ENCODE assay signal across 27 cellular contexts in the genomic region with DNA sequence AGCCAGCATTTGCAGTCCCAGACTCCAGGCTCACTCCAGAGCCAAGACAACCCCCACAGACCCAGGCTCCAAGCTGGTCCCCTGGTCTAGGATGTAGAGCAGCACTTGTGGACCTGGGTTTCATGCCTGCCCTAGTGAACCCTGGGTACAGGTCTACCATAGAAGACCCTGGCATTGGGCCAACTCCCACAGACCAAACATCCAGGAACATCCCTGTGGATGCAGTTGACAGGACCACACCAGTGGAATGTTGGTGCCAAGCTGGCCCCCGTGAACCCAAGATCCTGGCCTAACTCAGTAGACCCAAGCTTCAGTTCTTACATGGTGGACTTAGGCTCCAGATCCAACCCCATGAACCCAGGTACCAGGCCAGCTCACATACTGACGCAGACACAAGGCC.
DNase-seq lines count a peak whose midpoint lies in the region; ATAC-seq, FAIRE-seq and TF ChIP-seq lines count a peak whose summit lies in the region.
"Had no signal": no experiment of that assay in that cellular context is flagged by ENCODE, and none has a peak within 500 bp of the region (broad histone marks: within the 10 kb centered on the region; RNA-seq: fewer than 3 reads in every experiment).

No MANE protein-coding gene starts in this region.

- H3K4me3 ChIP-seq in K562, result no peak overlapping the region
- H3K4me3 ChIP-seq in hepatocyte, result no peak overlapping the region
- no peak overlapping the region for H3K4me3 ChIP-seq in kidney (ENCODE audit: low read length in 2 of 2)
- H3K4me3 ChIP-seq in lower lobe of right lung, result no peak overlapping the region
- no peak overlapping the region for H3K4me3 ChIP-seq in mesenchymal stem cell (ENCODE audit: insufficient read depth in 1 of 2, low read depth in 1 of 2, low read length in 2 of 2)
- H3K4me3 ChIP-seq: BLaER1 treated with 17β-estradiol and CSF1 and Interleukin-3, amounts not matched to agents 10 nM and 100 nM; GM12878 had no signal

- H2BK120ac ChIP-seq in mesenchymal stem cell (ENCODE audit: low read depth, low read length), result no peak overlapping the region

- no peak overlapping the region for H3K23ac ChIP-seq in mesenchymal stem cell (ENCODE audit: low read length in 2 of 2)

- TF ChIP-seq POLR2A in K562 (conservative IDR thresholded peaks at IDR 0.05), result no peak

- H3K79me2 ChIP-seq in K562 (ENCODE audit: control insufficient read depth, insufficient read depth, low read length) (no peaks in the 10 kb centered on the region), hepatocyte (no peaks in the 10 kb centered on the region)

- no peak for TF ChIP-seq EP300 in Ishikawa (IDR thresholded peaks at IDR 0.05; ENCODE audit: borderline replicate concordance)
- no peak for TF ChIP-seq EP300 in K562 (IDR thresholded peaks at IDR 0.05; ENCODE audit: low read length)

- BruUV-seq in K562 (replicated peaks; lab: Mats Ljungman, UMichigan), result no TSS peak

- H3K79me1 ChIP-seq in mesenchymal stem cell (replicated peaks; ENCODE audit: low read length, poor library complexity, severe bottlenecking), result peaks cover 1% of the 10 kb centered on the region

- peaks cover 15% of the 10 kb centered on the region; the same call in 2 of the 3 replicates for H3K36me3 ChIP-seq in K562 (ENCODE audit: control insufficient read depth, insufficient read depth, low read length)
- no peaks in the 10 kb centered on the region for H3K36me3 ChIP-seq in hepatocyte (replicated peaks; ENCODE audit: insufficient read depth, low read depth)
- peaks cover 3 to 12% of the 10 kb centered on the region in 2 donors for H3K36me3 ChIP-seq in kidney (ENCODE audit: control insufficient read depth in 1 of 2, insufficient read depth in 2 of 2, low read length in 2 of 2)
- peaks cover 34% of the 10 kb centered on the region for H3K36me3 ChIP-seq in lower lobe of right lung
- peaks cover 11 to 44% of the 10 kb centered on the region in 2 experiments for H3K36me3 ChIP-seq in mesenchymal stem cell (ENCODE audit: control insufficient read depth in 1 of 2, insufficient read depth in 2 of 2, low read depth in 1 of 2, low read length in 2 of 2)

- DNase-seq in K562 (ENCODE audit: extremely low read depth in 1 of 4, low spot score in 3 of 4) (no peak), hepatocyte (ENCODE audit: low spot score) (peak; percentile 13), kidney (no peak), lower lobe of right lung (no peak), mesenchymal stem cell (no peak)
- DNase-seq in stimulated activated naive CD4-positive, alpha-beta T cell (lab: John Stamatoyannopoulos, UW), result no peak
- DNase-seq: 8988T; ACHN; BE2C; Caco-2; Calu3; CD4-positive, alpha-beta T cell; CD8-positive, alpha-beta T cell; DMS153; DMS53; DMS79; DND-41; EL; GDM1 had no signal

- H3K9ac ChIP-seq in K562 (ENCODE audit: insufficient read depth in 1 of 2, low read depth in 2 of 2, low read length in 2 of 2) (no peak overlapping the region), kidney (ENCODE audit: low read length in 2 of 2) (no peak overlapping the region), mesenchymal stem cell (ENCODE audit: low read length) (no peak overlapping the region)
- H3K9ac ChIP-seq: BLaER1 treated with 17β-estradiol and CSF1 and Interleukin-3, amounts not matched to agents 10 nM and 100 nM had no signal

- intact Hi-C loops in K562 (cut with micrococcal nuclease) (no loop called here), kidney (cut with DNase I) (no loop called here), lower lobe of right lung (cut with DNase I) (no loop called here)

- no peak overlapping the region for H2AK5ac ChIP-seq in mesenchymal stem cell (ENCODE audit: low read length, severe bottlenecking)

- H4K8ac ChIP-seq in mesenchymal stem cell (ENCODE audit: low read length), result no peak overlapping the region

- no peaks in the 10 kb centered on the region for H4K20me1 ChIP-seq in K562 (replicated peaks; ENCODE audit: control insufficient read depth, insufficient read depth, low read length)
- H4K20me1 ChIP-seq in hepatocyte (ENCODE audit: insufficient read depth, poor library complexity, severe bottlenecking), result no peaks in the 10 kb centered on the region

- H3K4me2 ChIP-seq in K562 (ENCODE audit: insufficient read depth, low read length) (no peak overlapping the region), hepatocyte (no peak overlapping the region), mesenchymal stem cell (ENCODE audit: low read length, poor library complexity, severe bottlenecking) (no peak overlapping the region)
- H3K4me2 ChIP-seq: BLaER1 treated with 17β-estradiol and CSF1 and Interleukin-3, amounts not matched to agents 10 nM and 100 nM had no signal

- H3K27ac ChIP-seq in K562 (ENCODE audit: extremely low read depth, low read depth, low read length) (no peak overlapping the region), hepatocyte (no peak overlapping the region), kidney (ENCODE audit: low read depth in 2 of 2, low read length in 2 of 2) (no peak overlapping the region), lower lobe of right lung (no peak overlapping the region), mesenchymal stem cell (ENCODE audit: low read length, poor library complexity, severe bottlenecking) (no peak overlapping the region)
- H3K27ac ChIP-seq: BLaER1 treated with 17β-estradiol and CSF1 and Interleukin-3, amounts not matched to agents 10 nM and 100 nM; C4-2B had no signal

- no peak for ATAC-seq in K562
- no peak for ATAC-seq in lower lobe of right lung
- ATAC-seq: CD8-positive, alpha-beta T cell; GM12878 had no signal

- H3K9me3 ChIP-seq in K562 (replicated peaks; ENCODE audit: control insufficient read depth, insufficient read depth, low read depth, low read length) (peaks cover 2% of the 10 kb centered on the region; the same call in 1 of the 2 replicates), hepatocyte (ENCODE audit: low read depth) (no peaks in the 10 kb centered on the region), kidney (ENCODE audit: control insufficient read depth in 1 of 2, low read length in 2 of 2) (no peaks in the 10 kb centered on the region), lower lobe of right lung (no peaks in the 10 kb centered on the region), mesenchymal stem cell (ENCODE audit: control insufficient read depth, low read length) (peaks cover 6% of the 10 kb centered on the region)
- H3K9me3 ChIP-seq: BE2C, Caco-2 had no signal

- in situ Hi-C loops in K562 (cut with MboI), result no loop called here

- H3K18ac ChIP-seq in mesenchymal stem cell (ENCODE audit: low read depth in 1 of 2, low read length in 2 of 2), result no peak overlapping the region

- TF ChIP-seq CTCF in K562 (IDR thresholded peaks at IDR 0.05 in 2 of 3, conservative IDR thresholded peaks at IDR 0.05 in 1 of 3; ENCODE audit: insufficient read depth in 2 of 3, low read depth in 1 of 3, low read length in 3 of 3), result no peak
- TF ChIP-seq CTCF in hepatocyte (IDR thresholded peaks at IDR 0.05; ENCODE audit: poor library complexity), result no peak
- no peak for TF ChIP-seq CTCF in kidney (IDR thresholded peaks at IDR 0.05; ENCODE audit: borderline replicate concordance, extremely low read depth, insufficient read depth)
- TF ChIP-seq CTCF in lower lobe of right lung (IDR thresholded peaks at IDR 0.05), result no peak

- POLR2A ChIA-PET in K562 (lab: Yijun Ruan, JAX), result no interaction called here

- no peaks in the 10 kb centered on the region for H3K9me1 ChIP-seq in K562 (ENCODE audit: control insufficient read depth, insufficient read depth, low read length)

- H3K14ac ChIP-seq in mesenchymal stem cell (ENCODE audit: low read length in 2 of 2), result no peak overlapping the region

- H4K91ac ChIP-seq in mesenchymal stem cell (ENCODE audit: low read length), result no peak overlapping the region

- 100% methylated on average over 1 of the region's 2 CpGs for WGBS in K562 (ENCODE audit: insufficient coverage, low coverage, missing lambda C conversion rate)
- 50% methylated on average over 2 of the region's 2 CpGs for WGBS in hepatocyte (ENCODE audit: low lambda C conversion rate, missing lambda C conversion rate)
- 50% methylated on average over 2 of the region's 2 CpGs for WGBS in mesenchymal stem cell

- H2BK12ac ChIP-seq in mesenchymal stem cell (ENCODE audit: low read length in 2 of 2), result no peak overlapping the region

- TF ChIP-seq RAD21 in Ishikawa (IDR thresholded peaks at IDR 0.05; ENCODE audit: low read depth) (no peak), K562 (CRISPR knock-in tag; conservative IDR thresholded peaks at IDR 0.05 in 1 of 2, IDR thresholded peaks at IDR 0.05 in 1 of 2) (no peak)

- H3K4me1 ChIP-seq in K562 (replicated peaks in 1 of 2; ENCODE audit: control insufficient read depth in 2 of 2, insufficient read depth in 2 of 2, low read length in 2 of 2) (no peaks in the 10 kb centered on the region), hepatocyte (ENCODE audit: insufficient read depth) (no peaks in the 10 kb centered on the region), kidney (ENCODE audit: control insufficient read depth in 1 of 2, insufficient read depth in 1 of 2, low read depth in 1 of 2, low read length in 2 of 2) (peaks cover 2 to 4% of the 10 kb centered on the region in 2 donors), lower lobe of right lung (no peaks in the 10 kb centered on the region), mesenchymal stem cell (ENCODE audit: control insufficient read depth, insufficient read depth, low read depth, low read length) (no peaks in the 10 kb centered on the region)
- H3K4me1 ChIP-seq: BE2C, Caco-2 had no signal

- H2BK15ac ChIP-seq in mesenchymal stem cell (ENCODE audit: low read depth, poor library complexity, severe bottlenecking), result no peak overlapping the region

- CTCF ChIA-PET in K562 (lab: Yijun Ruan, JAX; ENCODE audit: low intra/inter-chr PET ratio), result no interaction called here

- no peak overlapping the region for H2BK5ac ChIP-seq in mesenchymal stem cell (ENCODE audit: low read depth, low read length, poor library complexity, severe bottlenecking)

- no peaks in the 10 kb centered on the region for H3K27me3 ChIP-seq in K562 (ENCODE audit: control insufficient read depth in 2 of 2, insufficient read depth in 2 of 2, low read length in 2 of 2)
- H3K27me3 ChIP-seq in hepatocyte, result no peaks in the 10 kb centered on the region
- no peaks in the 10 kb centered on the region for H3K27me3 ChIP-seq in lower lobe of right lung (ENCODE audit: low read depth)
- no peaks in the 10 kb centered on the region for H3K27me3 ChIP-seq in mesenchymal stem cell (ENCODE audit: control insufficient read depth in 1 of 2, insufficient read depth in 1 of 2, low read length in 2 of 2)
- H3K27me3 ChIP-seq: BE2C had no signal

- no peaks in the 10 kb centered on the region for H3K9me2 ChIP-seq in hepatocyte (replicated peaks; ENCODE audit: insufficient read depth)

- H3K4ac ChIP-seq in mesenchymal stem cell (ENCODE audit: low read depth in 1 of 2, low read length in 2 of 2), result no peak overlapping the region

- FAIRE-seq in K562 (lab: Jason Lieb, UNC), result no peak
- FAIRE-seq in kidney (lab: Jason Lieb, UNC), result no peak
- FAIRE-seq: A204.1, D721Med, GM12878, GM12892, GM18507 had no signal

- H2AFZ ChIP-seq in K562 (ENCODE audit: low read depth, low read length), result no peak overlapping the region
- H2AFZ ChIP-seq in hepatocyte, result no peak overlapping the region
- H2AFZ ChIP-seq in mesenchymal stem cell (ENCODE audit: low read depth, low read length), result no peak overlapping the region

TF ChIP-seq in Ishikawa, 13 proteins besides CTCF, POLR2A, EP300 and RAD21 (continues in another document):
- TF ChIP-seq FOXM1 (IDR thresholded peaks at IDR 0.05; ENCODE audit: borderline replicate concordance, low read depth), result no peak

TF ChIP-seq in K562, 482 proteins besides CTCF, POLR2A, EP300 and RAD21 (continues in another document):
- peak; percentile 79 for TF ChIP-seq NFIC (IDR thresholded peaks at IDR 0.05)
